Comparison of ENCODE assay signal across 8 cellular contexts in genomic region chr6:141488466-141488865, GRCh38.
DNase-seq lines count a peak whose midpoint lies in the region; ATAC-seq, FAIRE-seq and TF ChIP-seq lines count a peak whose summit lies in the region.

No MANE protein-coding gene starts in this region.

- CTCF ChIA-PET in endothelial cell of umbilical vein (lab: Charles Lee) = interaction anchor here (0.7 kb wide), 1 partner anchor 26 kb away, joined by 3 read pairs; no protein-coding TSS in a partner anchor

- H4K20me1 ChIP-seq in endothelial cell of umbilical vein (replicated peaks; ENCODE audit: control insufficient read depth, extremely low read depth, insufficient read depth, low read length) = no peaks in the 10 kb centered on the region

- WGBS in stomach, 5 donors = 8 to 17% (median 10%) methylated on average over 1 of the region's 1 CpG
- 11 to 25% (median 15%) methylated on average over 1 of the region's 1 CpG for WGBS in adrenal gland, 4 donors

- BruUV-seq in endothelial cell of umbilical vein (replicated peaks; lab: Mats Ljungman, UMichigan) = no TSS peak

- no peak overlapping the region for H3K9ac ChIP-seq in endothelial cell of umbilical vein (replicated peaks; ENCODE audit: extremely low read depth, insufficient read depth, low read length)

- H3K4me3 ChIP-seq in endothelial cell of umbilical vein (replicated peaks in 1 of 3; ENCODE audit: insufficient read depth in 1 of 3, low read depth in 1 of 3, low read length in 3 of 3) (no peak overlapping the region), stomach (no peak overlapping the region), vagina (no peak overlapping the region), adrenal gland (no peak overlapping the region)

- peak; percentile 77 for FAIRE-seq in GM12891 (lab: Jason Lieb, UNC)
- no peak for FAIRE-seq in endothelial cell of umbilical vein (lab: Jason Lieb, UNC)

- intact Hi-C loops in endothelial cell of umbilical vein (cut with micrococcal nuclease) (no loop called here), stomach (cut with DNase I; ENCODE audit: low total_unique reads) (no loop called here), vagina (cut with DNase I) (no loop called here), adrenal gland (cut with DNase I) (no loop called here)

- TF ChIP-seq POLR2A in GM12891 (IDR thresholded peaks at IDR 0.05; ENCODE audit: low read depth, low read length) (no peak), endothelial cell of umbilical vein (IDR thresholded peaks at IDR 0.05; ENCODE audit: low read depth, low read length) (no peak), stomach (IDR thresholded peaks at IDR 0.05) (no peak), vagina (IDR thresholded peaks at IDR 0.05) (no peak), adrenal gland (IDR thresholded peaks at IDR 0.05) (no peak)

- no peak overlapping the region for H3K4me2 ChIP-seq in endothelial cell of umbilical vein (ENCODE audit: insufficient read depth, low read length)

- H3K4me1 ChIP-seq in endothelial cell of umbilical vein (ENCODE audit: control insufficient read depth, extremely low read depth, insufficient read depth, low read length) (peaks cover 5% of the 10 kb centered on the region), stomach (no peaks in the 10 kb centered on the region), vagina (peaks cover 11% of the 10 kb centered on the region), adrenal gland (replicated peaks in 1 of 2) (peaks cover 0 to 18% of the 10 kb centered on the region in 2 donors)

- POLR2A ChIA-PET in endothelial cell of umbilical vein (lab: Charles Lee) = no interaction called here

- dilution Hi-C loops in endothelial cell of umbilical vein (cut with MboI; ENCODE audit: extremely low pct_ligation_motif_present, low sequenced_read_pairs) = no loop called here

- H3K79me2 ChIP-seq in endothelial cell of umbilical vein (ENCODE audit: control insufficient read depth, insufficient read depth, low read length) = no peaks in the 10 kb centered on the region

- H3K9me3 ChIP-seq in endothelial cell of umbilical vein (replicated peaks; ENCODE audit: control insufficient read depth, insufficient read depth, low read length) (no peaks in the 10 kb centered on the region), stomach (no peaks in the 10 kb centered on the region), vagina (no peaks in the 10 kb centered on the region), adrenal gland (replicated peaks in 1 of 3) (no peaks in the 10 kb centered on the region)

- peak overlapping the region; percentile 56 for H2AFZ ChIP-seq in endothelial cell of umbilical vein (ENCODE audit: low read depth, low read length)

- no peaks in the 10 kb centered on the region for H3K27me3 ChIP-seq in endothelial cell of umbilical vein (ENCODE audit: control insufficient read depth in 2 of 2, insufficient read depth in 2 of 2, low read length in 2 of 2)
- H3K27me3 ChIP-seq in stomach = no peaks in the 10 kb centered on the region
- H3K27me3 ChIP-seq in vagina = no peaks in the 10 kb centered on the region
- no peaks in the 10 kb centered on the region for H3K27me3 ChIP-seq in adrenal gland

- H3K9me1 ChIP-seq in endothelial cell of umbilical vein (replicated peaks; ENCODE audit: control insufficient read depth, extremely low read depth, insufficient read depth, low read length) = no peaks in the 10 kb centered on the region

- TF ChIP-seq EP300 in stomach (IDR thresholded peaks at IDR 0.05) = no peak

- H3K27ac ChIP-seq in endothelial cell of umbilical vein (ENCODE audit: insufficient read depth, low read depth, low read length) (no peak overlapping the region), stomach (no peak overlapping the region), vagina (no peak overlapping the region), adrenal gland (no peak overlapping the region)

- DNase-seq in GM12891 (ENCODE audit: insufficient read length, low spot score) = no peak
- peak; percentile 61 for DNase-seq in M059J (ENCODE audit: low read depth)
- peak; percentile 34 for DNase-seq in endothelial cell of umbilical vein (ENCODE audit: low read depth, low spot score)
- no peak for DNase-seq in stomach
- DNase-seq in activated CD4-positive, alpha-beta T cell treated with anti-CD3 and anti-CD28 coated beads for 1 hour = no peak
- no peak for DNase-seq in vagina (ENCODE audit: extremely low spot score in 2 of 2)
- DNase-seq in adrenal gland = no peak

- H3K36me3 ChIP-seq in endothelial cell of umbilical vein (ENCODE audit: control insufficient read depth in 2 of 2, extremely low read depth in 1 of 2, insufficient read depth in 2 of 2, low read length in 2 of 2) (no peaks in the 10 kb centered on the region), stomach (no peaks in the 10 kb centered on the region), vagina (no peaks in the 10 kb centered on the region), adrenal gland (replicated peaks in 1 of 2) (no peaks in the 10 kb centered on the region)

- ATAC-seq in GM21825 (IDR thresholded peaks at IDR 0.05; ENCODE audit: unreplicated experiment) = peak; percentile 39

- no peak for TF ChIP-seq CTCF in endothelial cell of umbilical vein (IDR thresholded peaks at IDR 0.05; ENCODE audit: extremely low read depth in 1 of 2, insufficient read depth in 1 of 2, low read depth in 1 of 2, low read length in 2 of 2)
- no peak for TF ChIP-seq CTCF in stomach (IDR thresholded peaks at IDR 0.05)
- TF ChIP-seq CTCF in vagina (IDR thresholded peaks at IDR 0.05) = no peak
- TF ChIP-seq CTCF in adrenal gland (IDR thresholded peaks at IDR 0.05) = no peak

TF ChIP-seq in GM12891, 5 proteins besides CTCF, POLR2A, EP300 and RAD21:
- TF ChIP-seq POU2F2 (IDR thresholded peaks at IDR 0.05; ENCODE audit: low read depth, low read length) = no peak
- TF ChIP-seq POLR2AphosphoS5 (IDR thresholded peaks at IDR 0.05; ENCODE audit: low read depth, low read length) = no peak
- no peak for TF ChIP-seq PAX5 (IDR thresholded peaks at IDR 0.05; ENCODE audit: insufficient read depth, low read length, severe bottlenecking)
- TF ChIP-seq TAF1 (IDR thresholded peaks at IDR 0.05; ENCODE audit: low read depth, low read length) = no peak
- TF ChIP-seq SPI1 (IDR thresholded peaks at IDR 0.05; ENCODE audit: low read depth, low read length) = no peak

TF ChIP-seq in endothelial cell of umbilical vein, 7 proteins besides CTCF, POLR2A, EP300 and RAD21:
- TF ChIP-seq JUN (IDR thresholded peaks at IDR 0.05; ENCODE audit: borderline replicate concordance, insufficient read depth, insufficient read length, low read depth) (no peak), FOS (IDR thresholded peaks at IDR 0.05; ENCODE audit: borderline replicate concordance, insufficient read depth, low read length) (no peak), GATA2 (IDR thresholded peaks at IDR 0.05; ENCODE audit: insufficient read depth, insufficient read length, low read depth, low read length) (no peak), POLR2AphosphoS5 (IDR thresholded peaks at IDR 0.05; ENCODE audit: insufficient read depth, low read depth, low read length) (no peak), MYC (IDR thresholded peaks at IDR 0.05; ENCODE audit: low read depth, low read length) (no peak), EZH2 (IDR thresholded peaks at IDR 0.05; ENCODE audit: borderline replicate concordance, low read depth, low read length, severe bottlenecking) (no peak), MAX (IDR thresholded peaks at IDR 0.05; ENCODE audit: insufficient read depth, insufficient read length) (no peak)

Comparison
In these comparisons a context has a peak if more than half of its experiments do, and no peak if none do; other contexts are left out.
1. DNase-seq: peak in M059J (single experiment) and endothelial cell of umbilical vein (single experiment); none in GM12891 (single experiment), stomach (single experiment), activated CD4-positive, alpha-beta T cell treated with anti-CD3 and anti-CD28 coated beads for 1 hour (single experiment), vagina (0 of 2) and adrenal gland (0 of 7).